8 cellular contexts compared by ENCODE assay signal in genomic region chr20:2172305-2173175, GRCh38.
DNase-seq lines count a peak whose midpoint lies in the region; ATAC-seq and TF ChIP-seq lines count a peak whose summit lies in the region.

No MANE protein-coding gene starts in this region.

- H3K36me3 Mint-ChIP-seq in neural crest cell (ENCODE audit: low read depth), result no peaks in the 10 kb centered on the region

- H3K27me3 Mint-ChIP-seq in neural crest cell (ENCODE audit: low read depth), result peaks cover 23% of the 10 kb centered on the region
- H3K27me3 Mint-ChIP-seq in stimulated activated naive CD8-positive, alpha-beta T cell treated with anti-CD3 and anti-CD28 coated beads, Interleukin-15, amount 100 ng/mL, for 72 hours, result peaks cover 25% of the 10 kb centered on the region

- peak; percentile 78 for ATAC-seq in stimulated activated naive CD8-positive, alpha-beta T cell treated with anti-CD3 and anti-CD28 coated beads, Interleukin-15, amount 100 ng/mL, for 72 hours
- no peak for ATAC-seq in HG03469 (IDR thresholded peaks at IDR 0.05; ENCODE audit: unreplicated experiment)

- H3K4me1 Mint-ChIP-seq in neural crest cell, result peaks cover 4% of the 10 kb centered on the region
- peaks cover 6% of the 10 kb centered on the region for H3K4me1 Mint-ChIP-seq in stimulated activated naive CD8-positive, alpha-beta T cell treated with anti-CD3 and anti-CD28 coated beads, Interleukin-15, amount 100 ng/mL, for 72 hours

- DNase-seq in COLO668 (lab: John Stamatoyannopoulos, UW; ENCODE audit: unreplicated experiment) (peak; percentile 63), HS-5 (ENCODE audit: low read depth) (peak; percentile 28), OCI-M2 (lab: John Stamatoyannopoulos, UW; ENCODE audit: unreplicated experiment) (peak; percentile 38), fibroblast of mammary gland (ENCODE audit: low read depth) (peak; percentile 53), neural crest cell (ENCODE audit: low read depth, low spot score) (peak; percentile 77)
- DNase-seq in activated T-cell treated with anti-CD3 and anti-CD28 coated beads, Interleukin-2, amount 50 U/mL, for 48 hours, result peak; percentile 80 to 81
- DNase-seq in stimulated activated naive CD8-positive, alpha-beta T cell treated with anti-CD3 and anti-CD28 coated beads, Interleukin-15, amount 100 ng/mL, for 72 hours, result peak; percentile 60 to 64

- TF ChIP-seq CTCF in fibroblast of mammary gland (conservative IDR thresholded peaks at IDR 0.05; ENCODE audit: control insufficient read depth, insufficient read depth, low read depth, low read length), result peak; percentile 92
- TF ChIP-seq CTCF in neural crest cell (conservative IDR thresholded peaks at IDR 0.05), result peak; percentile 92

- no peak overlapping the region for H3K4me3 Mint-ChIP-seq in neural crest cell
- peak overlapping the region in 1 of 2 donors; percentile 58 for H3K4me3 Mint-ChIP-seq in stimulated activated naive CD8-positive, alpha-beta T cell treated with anti-CD3 and anti-CD28 coated beads, Interleukin-15, amount 100 ng/mL, for 72 hours

- H3K27ac Mint-ChIP-seq in neural crest cell (ENCODE audit: unreplicated experiment), result no peak overlapping the region
- H3K27ac Mint-ChIP-seq in stimulated activated naive CD8-positive, alpha-beta T cell treated with anti-CD3 and anti-CD28 coated beads, Interleukin-15, amount 100 ng/mL, for 72 hours, result no peak overlapping the region

- H3K4me3 ChIP-seq in fibroblast of mammary gland (ENCODE audit: control insufficient read depth, low read depth, low read length), result no peak overlapping the region

- H3K9me3 Mint-ChIP-seq in neural crest cell, result no peaks in the 10 kb centered on the region
- H3K9me3 Mint-ChIP-seq in stimulated activated naive CD8-positive, alpha-beta T cell treated with anti-CD3 and anti-CD28 coated beads, Interleukin-15, amount 100 ng/mL, for 72 hours, result no peaks in the 10 kb centered on the region

Comparison
In these comparisons a context has a peak if more than half of its experiments do, and no peak if none do; other contexts are left out.
1. DNase-seq: peak in every context shown above with its lines; median percentile 80 in activated T-cell treated with anti-CD3 and anti-CD28 coated beads, Interleukin-2, amount 50 U/mL, for 48 hours; 77 in neural crest cell; 63 in COLO668; 62 in stimulated activated naive CD8-positive, alpha-beta T cell treated with anti-CD3 and anti-CD28 coated beads, Interleukin-15, amount 100 ng/mL, for 72 hours; 53 in fibroblast of mammary gland; 38 in OCI-M2; 28 in HS-5.